35 cellular contexts compared by ENCODE assay signal in the genomic region with DNA sequence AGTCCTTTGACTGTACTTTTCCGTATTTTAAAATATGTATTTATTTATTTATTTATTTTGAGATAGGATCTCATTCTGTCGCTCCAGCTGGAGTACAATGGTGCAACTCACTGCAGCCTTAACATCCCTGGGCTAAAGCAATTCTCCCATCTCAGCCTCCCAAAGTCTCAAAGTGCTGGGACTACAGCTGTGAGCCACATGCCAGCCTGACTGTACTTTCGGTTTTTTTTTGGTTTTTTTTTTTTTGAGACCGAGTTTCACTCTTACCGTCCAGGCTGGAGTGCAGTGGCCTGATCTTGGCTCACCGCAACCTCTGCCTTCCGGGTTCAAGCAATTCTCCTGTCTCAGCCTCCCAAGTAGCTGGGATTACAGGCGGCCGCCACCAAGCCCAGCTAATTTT.
"Had no signal": no experiment of that assay in that cellular context is flagged by ENCODE, and none has a peak within 500 bp of the region (broad histone marks: within the 10 kb centered on the region; RNA-seq: fewer than 3 reads in every experiment).

No MANE protein-coding gene starts in this region.

- H3K36me3 Mint-ChIP-seq: activated CD4-positive, alpha-beta memory T cell treated with anti-CD3 and anti-CD28 coated beads for 36 hours; activated naive CD4-positive, alpha-beta T cell treated with anti-CD3 and anti-CD28 coated beads, Interleukin-2, amount 10 ng/mL, durations not matched to agents 7 days and 5 days; activated naive CD8-positive, alpha-beta T cell treated with anti-CD3 and anti-CD28 coated beads, Interleukin-2, amount 10 ng/mL, durations not matched to agents 7 days and 5 days; brain; naive thymus-derived CD8-positive, alpha-beta T cell; stimulated activated effector memory CD8-positive, alpha-beta T cell treated with anti-CD3 and anti-CD28 coated beads, Interleukin-12 subunit alpha, Interleukin-12 subunit beta, amount 100 ng/mL, for 72 hours; type B pancreatic cell had no signal

- H3K9me3 Mint-ChIP-seq: activated CD4-positive, alpha-beta memory T cell treated with anti-CD3 and anti-CD28 coated beads for 36 hours; activated CD4-positive, alpha-beta T cell treated with anti-CD3 and anti-CD28 coated beads, Interleukin-2, amount 10 ng/mL, durations not matched to agents 24 days and 14 days; activated naive CD4-positive, alpha-beta T cell treated with anti-CD3 and anti-CD28 coated beads, Interleukin-2, amount 10 ng/mL, durations not matched to agents 7 days and 5 days; activated naive CD8-positive, alpha-beta T cell treated with anti-CD3 and anti-CD28 coated beads, Interleukin-2, amount 10 ng/mL, durations not matched to agents 7 days and 5 days; activated T-helper 1 cell treated with anti-CD3 and anti-CD28 coated beads, Interleukin-12 subunit alpha, Interleukin-12 subunit beta, Interleukin-2, Interleukin-4 antibody, amounts not matched to agents 30 ng/mL and 10 ng/mL and 1 ng/mL, durations not matched to agents 14 hours and 24 hours and 36 hours; brain; effector memory CD8-positive, alpha-beta T cell; naive thymus-derived CD8-positive, alpha-beta T cell; neural crest cell; stimulated activated effector memory CD8-positive, alpha-beta T cell treated with anti-CD3 and anti-CD28 coated beads, Interleukin-12 subunit alpha, Interleukin-12 subunit beta, amount 100 ng/mL, for 72 hours; stimulated activated naive CD8-positive, alpha-beta T cell treated with anti-CD3 and anti-CD28 coated beads, Interleukin-15, amount 100 ng/mL, for 72 hours had no signal

- H3K4me1 ChIP-seq: ascending aorta, foreskin keratinocyte, left lung, lower lobe of right lung, pancreas, prostate gland, sigmoid colon, uterus had no signal

- H3K4me3 ChIP-seq: ascending aorta, coronary artery, heart left ventricle, left lung, lower lobe of right lung, pancreas, prostate gland, sigmoid colon, uterus had no signal

- ATAC-seq: activated CD4-positive, CD25-positive, alpha-beta regulatory T cell treated with anti-CD3 and anti-CD28 coated beads, Interleukin-2, amount 50 U/mL, for 24 hours; effector memory CD8-positive, alpha-beta T cell; foreskin keratinocyte; heart left ventricle; left lung; lower lobe of right lung; naive thymus-derived CD8-positive, alpha-beta T cell; pancreas; stimulated activated effector memory CD8-positive, alpha-beta T cell treated with anti-CD3 and anti-CD28 coated beads, Interleukin-12 subunit alpha, Interleukin-12 subunit beta, amount 100 ng/mL, for 72 hours; stimulated activated naive CD8-positive, alpha-beta T cell treated with anti-CD3 and anti-CD28 coated beads, Interleukin-15, amount 100 ng/mL, for 72 hours had no signal

- DNase-seq: activated CD4-positive, alpha-beta memory T cell treated with anti-CD3 and anti-CD28 coated beads for 36 hours; activated CD4-positive, alpha-beta T cell treated with anti-CD3 and anti-CD28 coated beads, Interleukin-2, amount 10 ng/mL, durations not matched to agents 24 days and 14 days; activated CD8-positive, alpha-beta memory T cell treated with anti-CD3 and anti-CD28 coated beads, Interleukin-2, amount 50 U/mL, for 4 hours; activated effector memory CD4-positive, alpha-beta T cell treated with anti-CD3 and anti-CD28 coated beads, Interleukin-2, amount 50 U/mL, for 16 hours; activated naive CD4-positive, alpha-beta T cell treated with anti-CD3 and anti-CD28 coated beads, Interleukin-2, amount 10 ng/mL, durations not matched to agents 7 days and 5 days; activated naive CD8-positive, alpha-beta T cell treated with anti-CD3 and anti-CD28 coated beads, Interleukin-2, amount 10 ng/mL, durations not matched to agents 7 days and 5 days; activated T-cell treated with anti-CD3 and anti-CD28 coated beads, Interleukin-2, amount 50 U/mL, for 1 hour; dorsolateral prefrontal cortex; effector memory CD8-positive, alpha-beta T cell; erythroblast; foreskin keratinocyte; heart left ventricle; left lung; lower lobe of right lung; mesenchymal stem cell; naive thymus-derived CD8-positive, alpha-beta T cell; nucleus accumbens; pancreas; retina; sigmoid colon; small intestine; stimulated activated CD4-positive, alpha-beta T cell treated with anti-CD3 and anti-CD28 coated beads, Interleukin-4, amount 100 ng/mL, for 24 hours; stimulated activated naive CD8-positive, alpha-beta T cell treated with anti-CD3 and anti-CD28 coated beads, Interleukin-15, amount 100 ng/mL, for 72 hours; T-helper 9 cell; uterus; WERI-Rb-1 had no signal

- H3K27me3 Mint-ChIP-seq: brain, type B pancreatic cell had no signal

- H3K4me3 Mint-ChIP-seq: activated CD4-positive, alpha-beta memory T cell treated with anti-CD3 and anti-CD28 coated beads for 36 hours; activated CD4-positive, alpha-beta T cell treated with anti-CD3 and anti-CD28 coated beads, Interleukin-2, amount 10 ng/mL, durations not matched to agents 24 days and 14 days; activated naive CD4-positive, alpha-beta T cell treated with anti-CD3 and anti-CD28 coated beads, Interleukin-2, amount 10 ng/mL, durations not matched to agents 7 days and 5 days; activated naive CD8-positive, alpha-beta T cell treated with anti-CD3 and anti-CD28 coated beads, Interleukin-2, amount 10 ng/mL, durations not matched to agents 7 days and 5 days; activated T-helper 1 cell treated with anti-CD3 and anti-CD28 coated beads, Interleukin-12 subunit alpha, Interleukin-12 subunit beta, Interleukin-2, Interleukin-4 antibody, amounts not matched to agents 30 ng/mL and 10 ng/mL and 1 ng/mL, durations not matched to agents 14 hours and 24 hours and 36 hours; brain; effector memory CD8-positive, alpha-beta T cell; naive thymus-derived CD8-positive, alpha-beta T cell; neural crest cell; stimulated activated effector memory CD8-positive, alpha-beta T cell treated with anti-CD3 and anti-CD28 coated beads, Interleukin-12 subunit alpha, Interleukin-12 subunit beta, amount 100 ng/mL, for 72 hours; stimulated activated naive CD8-positive, alpha-beta T cell treated with anti-CD3 and anti-CD28 coated beads, Interleukin-15, amount 100 ng/mL, for 72 hours had no signal

- H3K27ac ChIP-seq: ascending aorta, coronary artery, dorsolateral prefrontal cortex, foreskin keratinocyte, heart left ventricle, left lung, lower lobe of right lung, pancreas, prostate gland, sigmoid colon, uterus, WERI-Rb-1 had no signal

- H3K9me3 ChIP-seq: ascending aorta, heart left ventricle, left lung, lower lobe of right lung, pancreas, prostate gland, sigmoid colon, uterus had no signal

- H3K36me3 ChIP-seq: ascending aorta, heart left ventricle, left lung, lower lobe of right lung, pancreas, prostate gland, sigmoid colon, uterus, WERI-Rb-1 had no signal

- H3K27me3 ChIP-seq: ascending aorta, foreskin keratinocyte, pancreas had no signal

- H3K27ac Mint-ChIP-seq: activated CD4-positive, alpha-beta memory T cell treated with anti-CD3 and anti-CD28 coated beads for 36 hours; activated CD4-positive, alpha-beta T cell treated with anti-CD3 and anti-CD28 coated beads, Interleukin-2, amount 10 ng/mL, durations not matched to agents 24 days and 14 days; activated naive CD4-positive, alpha-beta T cell treated with anti-CD3 and anti-CD28 coated beads, Interleukin-2, amount 10 ng/mL, durations not matched to agents 7 days and 5 days; activated naive CD8-positive, alpha-beta T cell treated with anti-CD3 and anti-CD28 coated beads, Interleukin-2, amount 10 ng/mL, durations not matched to agents 7 days and 5 days; activated T-helper 1 cell treated with anti-CD3 and anti-CD28 coated beads, Interleukin-12 subunit alpha, Interleukin-12 subunit beta, Interleukin-2, Interleukin-4 antibody, amounts not matched to agents 30 ng/mL and 10 ng/mL and 1 ng/mL, durations not matched to agents 14 hours and 24 hours and 36 hours; brain; effector memory CD8-positive, alpha-beta T cell; naive thymus-derived CD8-positive, alpha-beta T cell; stimulated activated effector memory CD8-positive, alpha-beta T cell treated with anti-CD3 and anti-CD28 coated beads, Interleukin-12 subunit alpha, Interleukin-12 subunit beta, amount 100 ng/mL, for 72 hours; stimulated activated naive CD8-positive, alpha-beta T cell treated with anti-CD3 and anti-CD28 coated beads, Interleukin-15, amount 100 ng/mL, for 72 hours; type B pancreatic cell had no signal

- H3K4me1 Mint-ChIP-seq: activated CD4-positive, alpha-beta T cell treated with anti-CD3 and anti-CD28 coated beads, Interleukin-2, amount 10 ng/mL, durations not matched to agents 24 days and 14 days; activated naive CD4-positive, alpha-beta T cell treated with anti-CD3 and anti-CD28 coated beads, Interleukin-2, amount 10 ng/mL, durations not matched to agents 7 days and 5 days; activated naive CD8-positive, alpha-beta T cell treated with anti-CD3 and anti-CD28 coated beads, Interleukin-2, amount 10 ng/mL, durations not matched to agents 7 days and 5 days; brain; naive thymus-derived CD8-positive, alpha-beta T cell; neural crest cell had no signal
